Comparison of ENCODE assay signal across 8 cellular contexts in genomic region chr17:40322417-40323315, GRCh38. TPM values are rescaled to one million over a fixed set of nuclear protein-coding genes. Genes with fewer than 3 reads are reported as not detected.
A peak's percentile ranks its signal among the peaks of the same experiment; 100 is the strongest.
DNase-seq lines count a peak whose midpoint lies in the region; ATAC-seq and TF ChIP-seq lines count a peak whose summit lies in the region.

No MANE protein-coding gene starts in this region.

- H3K27ac ChIP-seq in RWPE2 (ENCODE audit: poor library complexity, severe bottlenecking) (peak overlapping the region; percentile 97), gastroesophageal sphincter (peak overlapping the region; percentile 68 to 97 (median 91)), psoas muscle (peak overlapping the region; percentile 97), upper lobe of left lung (peak overlapping the region; percentile 93 to 96 (median 96))

- 3 to 12% methylated on average over 5 to 7 of the region's 16 CpGs for WGBS in gastroesophageal sphincter (ENCODE audit: low coverage in 1 of 2), 2 donors
- 7 to 20% (median 10%) methylated on average over 16 of the region's 16 CpGs for WGBS in psoas muscle, 3 donors
- WGBS in upper lobe of left lung, 2 donors, result 5 to 6% methylated on average over 10 to 16 of the region's 16 CpGs

- H3K27me3 ChIP-seq in RWPE2 (ENCODE audit: insufficient read depth, poor library complexity, severe bottlenecking), result no peaks in the 10 kb centered on the region
- H3K27me3 ChIP-seq in gastroesophageal sphincter, result no peaks in the 10 kb centered on the region
- H3K27me3 ChIP-seq in psoas muscle (ENCODE audit: insufficient read depth in 3 of 3, low read length in 2 of 3), result no peaks in the 10 kb centered on the region
- no peaks in the 10 kb centered on the region for H3K27me3 ChIP-seq in upper lobe of left lung

- no peaks in the 10 kb centered on the region for H3K9me3 ChIP-seq in RWPE2 (ENCODE audit: severe bottlenecking)
- no peaks in the 10 kb centered on the region for H3K9me3 ChIP-seq in gastroesophageal sphincter
- no peaks in the 10 kb centered on the region for H3K9me3 ChIP-seq in psoas muscle
- H3K9me3 ChIP-seq in upper lobe of left lung, result no peaks in the 10 kb centered on the region

- DNase-seq in NCI-H146 (lab: John Stamatoyannopoulos, UW) (peak; percentile 12), NCI-H146 treated with DMSO at 0.1 percent for 48 hours (lab: John Stamatoyannopoulos, UW; ENCODE audit: unreplicated experiment) (no peak), RWPE2 (ENCODE audit: low spot score) (peak; percentile 63), psoas muscle (peak; percentile 77 to 84), upper lobe of left lung (peak in 1 of 2 donors; percentile 89)
- DNase-seq in activated effector memory CD4-positive, alpha-beta T cell treated with anti-CD3 and anti-CD28 coated beads, Interleukin-2, amount 50 U/mL, for 16 hours, result peak; percentile 94

- TF ChIP-seq POLR2A in gastroesophageal sphincter (IDR thresholded peaks at IDR 0.05), result peak; percentile 41 to 56
- peak in 2 of 4 donors; percentile 74 for TF ChIP-seq POLR2A in upper lobe of left lung (IDR thresholded peaks at IDR 0.05)

- H3K36me3 ChIP-seq in RWPE2 (ENCODE audit: low read depth) (no peaks in the 10 kb centered on the region), gastroesophageal sphincter (no peaks in the 10 kb centered on the region), psoas muscle (ENCODE audit: insufficient read depth in 1 of 2, low read depth in 1 of 2) (no peaks in the 10 kb centered on the region), upper lobe of left lung (no peaks in the 10 kb centered on the region)

- H3K4me3 ChIP-seq in RWPE2 (ENCODE audit: severe bottlenecking), result peak overlapping the region; percentile 9
- H3K4me3 ChIP-seq in gastroesophageal sphincter, result peak overlapping the region; percentile 4 to 98
- peak overlapping the region; percentile 95 for H3K4me3 ChIP-seq in psoas muscle
- peak overlapping the region; percentile 29 to 92 (median 82) for H3K4me3 ChIP-seq in upper lobe of left lung

- intact Hi-C loops in psoas muscle (cut with DNase I), result no loop called here

- TF ChIP-seq EP300 in gastroesophageal sphincter (IDR thresholded peaks at IDR 0.05) (no peak), upper lobe of left lung (IDR thresholded peaks at IDR 0.05) (peak; percentile 51 to 96 (median 67))

- peaks cover 54% of the 10 kb centered on the region for H3K4me1 ChIP-seq in RWPE2 (ENCODE audit: insufficient read depth, poor library complexity, severe bottlenecking)
- peaks cover 6 to 95% (median 80%) of the 10 kb centered on the region in 3 donors for H3K4me1 ChIP-seq in gastroesophageal sphincter
- H3K4me1 ChIP-seq in psoas muscle, result peaks cover 76% of the 10 kb centered on the region
- peaks cover 91 to 96% (median 92%) of the 10 kb centered on the region in 4 donors for H3K4me1 ChIP-seq in upper lobe of left lung

- ATAC-seq in HG03045 (IDR thresholded peaks at IDR 0.05; ENCODE audit: unreplicated experiment) (peak; percentile 27), RWPE2 (ENCODE audit: low read depth) (0 out of 3 replicates have a peak, but pooled peaks have one; percentile 3), gastroesophageal sphincter (peak; percentile 17), psoas muscle (peak in 3 of 4 donors; percentile 7 to 14 (median 8)), upper lobe of left lung (ENCODE audit: low FRiP score in 2 of 2) (peak; percentile 46 to 74)

- TF ChIP-seq CTCF in RWPE2 (IDR thresholded peaks at IDR 0.05; ENCODE audit: poor library complexity, severe bottlenecking) (no peak), gastroesophageal sphincter (IDR thresholded peaks at IDR 0.05) (no peak), psoas muscle (IDR thresholded peaks at IDR 0.05) (no peak), upper lobe of left lung (IDR thresholded peaks at IDR 0.05) (peak in 1 of 6 experiments; percentile 7)

RNA-seq across cellular contexts. Expression of gene RARA, which starts 13.7 kb away (rescaled TPM):
- total RNA-seq in gastroesophageal sphincter (10 to 100 TPM; 18.5 to 41.8 (median 28.5) TPM), psoas muscle (10 to 100 TPM; 15.0 to 51.1 (median 44.6) TPM), upper lobe of left lung (10 to 100 TPM; 45.7 to 95.6 (median 85.9) TPM)
- polyA plus RNA-seq in psoas muscle, result 10 to 100 TPM; 15.0 to 76.9 (median 18.6) TPM

RNA-seq across cellular contexts. Expression of gene CDC6, which starts 35.0 kb away (rescaled TPM):
- total RNA-seq in gastroesophageal sphincter (1 to 10 TPM in 2 of 4 donors, under 1 TPM in 1, not detected in 1; 0.54 to 2.2 (median 1.2) TPM), psoas muscle (under 1 TPM; 0.27 to 0.90 (median 0.42) TPM), upper lobe of left lung (1 to 10 TPM; 1.1 to 5.1 (median 2.3) TPM)
- polyA plus RNA-seq in psoas muscle, result 1 to 10 TPM in 2 of 3 donors, under 1 TPM in 1; 0.86 to 2.5 (median 1.4) TPM

RNA-seq across cellular contexts. Expression of gene GJD3, which starts 41.9 kb away (rescaled TPM):
- 1 to 10 TPM in 1 of 4 donors, not detected in 3; 2.5 TPM for total RNA-seq in gastroesophageal sphincter
- 1 to 10 TPM in 2 of 4 donors, under 1 TPM in 2; 0.34 to 1.4 (median 0.82) TPM for total RNA-seq in psoas muscle
- under 1 TPM in 2 of 3 donors, not detected in 1; 0.17 to 0.25 TPM for polyA plus RNA-seq in psoas muscle
- total RNA-seq in upper lobe of left lung, result 1 to 10 TPM in 4 of 6 donors, not detected in 2; 1.7 to 8.4 (median 4.5) TPM

Comparison
In these comparisons a context has a peak if more than half of its experiments do, and no peak if none do; other contexts are left out.
1. ATAC-seq: peak in every context shown above with its lines; median percentile 60 in upper lobe of left lung; 27 in HG03045; 17 in gastroesophageal sphincter; 8 in psoas muscle; 3 in RWPE2.
2. H3K4me3 ChIP-seq: peak in every context shown above with its lines; median percentile 95 in psoas muscle; 82 in upper lobe of left lung; 51 in gastroesophageal sphincter; 9 in RWPE2.